1 cellular context compared by ENCODE assay signal in the genomic region with DNA sequence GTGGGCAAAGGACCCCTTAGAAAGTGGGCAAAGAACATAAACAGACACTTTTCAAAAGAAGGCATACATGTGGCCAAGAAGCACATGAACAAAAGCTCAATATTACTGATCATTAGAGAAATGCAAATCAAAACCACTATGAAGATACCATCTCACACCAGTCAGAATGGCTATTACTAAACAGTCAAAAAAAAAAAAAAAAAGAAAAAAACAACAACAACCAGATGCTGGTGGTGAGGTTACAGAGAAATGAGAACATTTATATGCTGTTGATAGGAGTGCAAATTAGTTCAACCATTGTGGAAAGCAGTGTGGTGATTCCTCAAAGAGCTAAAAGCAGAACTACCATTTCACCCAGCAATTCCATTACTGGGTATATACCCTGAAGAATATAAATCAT. TPM values are rescaled to one million over a fixed set of nuclear protein-coding genes. Genes with fewer than 3 reads are reported as not detected.
"Had no signal": no experiment of that assay in that cellular context is flagged by ENCODE, and none has a peak within 500 bp of the region (broad histone marks: within the 10 kb centered on the region; RNA-seq: fewer than 3 reads in every experiment).

No MANE protein-coding gene starts in this region.

RNA-seq across cellular contexts. Expression of a gene that starts 50.6 kb away (rescaled TPM):
- total RNA-seq: SJSA1 had no signal
